1 cellular context compared by ENCODE assay signal in the genomic region with DNA sequence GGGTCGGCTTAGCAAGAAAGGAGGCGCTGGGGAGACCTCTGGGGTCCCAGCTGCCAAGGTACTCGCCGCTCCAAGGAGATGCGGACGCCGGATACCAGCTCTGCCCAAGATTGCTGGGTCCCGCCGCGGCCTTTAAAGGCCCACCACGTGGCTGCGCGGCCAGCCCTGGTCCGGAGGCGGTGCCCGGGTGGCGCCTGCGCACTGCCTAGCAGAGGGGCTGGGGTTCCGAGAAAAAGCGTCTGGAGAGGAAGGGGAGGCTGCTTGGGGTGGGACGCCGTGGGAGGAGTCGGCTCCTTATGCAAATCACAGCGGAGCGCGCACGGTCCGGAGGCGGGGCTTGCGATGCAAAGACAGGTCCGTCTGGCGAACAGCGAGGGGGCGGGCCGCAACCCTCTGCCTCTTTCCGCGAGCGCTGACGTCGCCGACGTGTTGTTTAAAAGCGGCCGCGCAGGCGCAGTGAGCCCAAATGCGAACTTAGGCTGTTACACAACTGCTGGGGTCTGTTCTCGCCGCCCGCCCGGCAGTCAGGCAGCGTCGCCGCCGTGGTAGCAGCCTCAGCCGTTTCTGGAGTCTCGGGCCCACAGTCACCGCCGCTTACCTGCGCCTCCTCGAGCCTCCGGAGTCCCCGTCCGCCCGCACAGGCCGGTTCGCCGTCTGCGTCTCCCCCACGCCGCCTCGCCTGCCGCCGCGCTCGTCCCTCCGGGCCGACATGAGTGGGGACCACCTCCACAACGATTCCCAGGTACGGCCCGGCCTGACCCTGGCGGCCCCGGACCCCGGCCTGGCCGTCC.
TF ChIP-seq lines count a peak whose summit lies in the region.

A gene (plus strand): TSS at position 464 of the 791 bp plus-strand sequence. CDS start 246 bp downstream, at position 710.

TF ChIP-seq in WTC11, 78 proteins besides CTCF, POLR2A, EP300 and RAD21 (continued from another document):
- TF ChIP-seq, protein P1, sequence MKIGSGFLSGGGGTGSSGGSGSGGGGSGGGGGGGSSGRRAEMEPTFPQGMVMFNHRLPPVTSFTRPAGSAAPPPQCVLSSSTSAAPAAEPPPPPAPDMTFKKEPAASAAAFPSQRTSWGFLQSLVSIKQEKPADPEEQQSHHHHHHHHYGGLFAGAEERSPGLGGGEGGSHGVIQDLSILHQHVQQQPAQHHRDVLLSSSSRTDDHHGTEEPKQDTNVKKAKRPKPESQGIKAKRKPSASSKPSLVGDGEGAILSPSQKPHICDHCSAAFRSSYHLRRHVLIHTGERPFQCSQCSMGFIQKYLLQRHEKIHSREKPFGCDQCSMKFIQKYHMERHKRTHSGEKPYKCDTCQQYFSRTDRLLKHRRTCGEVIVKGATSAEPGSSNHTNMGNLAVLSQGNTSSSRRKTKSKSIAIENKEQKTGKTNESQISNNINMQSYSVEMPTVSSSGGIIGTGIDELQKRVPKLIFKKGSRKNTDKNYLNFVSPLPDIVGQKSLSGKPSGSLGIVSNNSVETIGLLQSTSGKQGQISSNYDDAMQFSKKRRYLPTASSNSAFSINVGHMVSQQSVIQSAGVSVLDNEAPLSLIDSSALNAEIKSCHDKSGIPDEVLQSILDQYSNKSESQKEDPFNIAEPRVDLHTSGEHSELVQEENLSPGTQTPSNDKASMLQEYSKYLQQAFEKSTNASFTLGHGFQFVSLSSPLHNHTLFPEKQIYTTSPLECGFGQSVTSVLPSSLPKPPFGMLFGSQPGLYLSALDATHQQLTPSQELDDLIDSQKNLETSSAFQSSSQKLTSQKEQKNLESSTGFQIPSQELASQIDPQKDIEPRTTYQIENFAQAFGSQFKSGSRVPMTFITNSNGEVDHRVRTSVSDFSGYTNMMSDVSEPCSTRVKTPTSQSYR (CRISPR knock-in tag; IDR thresholded peaks at IDR 0.05), result no peak
- no peak for TF ChIP-seq NR1H2 (CRISPR knock-in tag; IDR thresholded peaks at IDR 0.05)
- TF ChIP-seq, protein P2, sequence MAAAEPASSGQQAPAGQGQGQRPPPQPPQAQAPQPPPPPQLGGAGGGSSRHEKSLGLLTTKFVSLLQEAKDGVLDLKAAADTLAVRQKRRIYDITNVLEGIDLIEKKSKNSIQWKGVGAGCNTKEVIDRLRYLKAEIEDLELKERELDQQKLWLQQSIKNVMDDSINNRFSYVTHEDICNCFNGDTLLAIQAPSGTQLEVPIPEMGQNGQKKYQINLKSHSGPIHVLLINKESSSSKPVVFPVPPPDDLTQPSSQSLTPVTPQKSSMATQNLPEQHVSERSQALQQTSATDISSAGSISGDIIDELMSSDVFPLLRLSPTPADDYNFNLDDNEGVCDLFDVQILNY (CRISPR knock-in tag; IDR thresholded peaks at IDR 0.05), result no peak
